ENCODE assay signal across 9 cellular contexts in the genomic region with DNA sequence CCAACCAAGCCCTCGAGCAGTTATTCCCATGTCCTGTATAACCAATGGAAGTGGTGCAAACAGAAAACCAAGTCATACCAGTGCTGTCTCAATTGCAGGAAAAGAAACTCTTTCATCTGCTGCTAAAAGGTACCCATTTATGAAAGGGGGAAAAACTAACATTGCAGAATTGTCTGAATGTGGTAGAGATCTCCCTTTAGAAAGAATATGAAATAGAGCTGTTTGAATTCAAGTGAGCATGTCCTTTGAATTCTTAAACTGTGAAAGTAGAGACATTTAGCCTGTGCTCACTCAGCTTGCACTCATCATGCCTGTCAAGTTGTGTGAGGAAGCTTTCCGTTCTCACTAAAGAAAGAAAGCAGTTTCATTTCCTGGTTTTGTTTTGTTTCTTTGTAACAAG.
A peak's percentile ranks its signal among the peaks of the same experiment; 100 is the strongest.
DNase-seq lines count a peak whose midpoint lies in the region; ATAC-seq and TF ChIP-seq lines count a peak whose summit lies in the region.
"Had no signal": no experiment of that assay in that cellular context is flagged by ENCODE, and none has a peak within 500 bp of the region (broad histone marks: within the 10 kb centered on the region; RNA-seq: fewer than 3 reads in every experiment).

No MANE protein-coding gene starts in this region.

- H3K36me3 Mint-ChIP-seq in T-cell = peaks cover 53% of the 10 kb centered on the region

- peaks cover 56 to 61% (median 59%) of the 10 kb centered on the region in 3 donors for H3K4me1 Mint-ChIP-seq in T-cell
- H3K4me1 Mint-ChIP-seq in stimulated activated naive CD8-positive, alpha-beta T cell treated with anti-CD3 and anti-CD28 coated beads, Interleukin-15, amount 100 ng/mL, for 72 hours = peaks cover 50% of the 10 kb centered on the region

- no peaks in the 10 kb centered on the region for H3K27me3 ChIP-seq in cardiac muscle cell
- no peaks in the 10 kb centered on the region for H3K27me3 ChIP-seq in adrenal gland

- no peak for TF ChIP-seq POLR2A in adrenal gland (IDR thresholded peaks at IDR 0.05)

- peak; percentile 21 to 50 for DNase-seq in cardiac muscle cell (ENCODE audit: low read depth in 1 of 2, low spot score in 1 of 2)
- DNase-seq in cardiac septum (ENCODE audit: low spot score) = no peak
- no peak for DNase-seq in T-cell
- DNase-seq in stimulated activated naive CD8-positive, alpha-beta T cell treated with anti-CD3 and anti-CD28 coated beads, Interleukin-15, amount 100 ng/mL, for 72 hours = no peak
- no peak for DNase-seq in stimulated activated CD4-positive, alpha-beta T cell treated with anti-CD3 and anti-CD28 coated beads, Interleukin-2, amount 100 ng/mL, for 24 hours
- DNase-seq in adrenal gland = no peak
- DNase-seq in amygdala (lab: John Stamatoyannopoulos, UW) = no peak

- H3K4me3 ChIP-seq in cardiac muscle cell (no peak overlapping the region), adrenal gland (no peak overlapping the region)

- H3K4me3 Mint-ChIP-seq in T-cell = peak overlapping the region in 2 of 3 donors; percentile 34 to 42
- H3K4me3 Mint-ChIP-seq in stimulated activated naive CD8-positive, alpha-beta T cell treated with anti-CD3 and anti-CD28 coated beads, Interleukin-15, amount 100 ng/mL, for 72 hours = peak overlapping the region; percentile 10 to 35

- POLR2A ChIA-PET in T-cell (lab: Charles Lee) = no interaction called here

- intact Hi-C loops in cardiac septum (cut with DNase I) (no loop called here), adrenal gland (cut with DNase I) (no loop called here)

- H3K9me3 ChIP-seq in cardiac muscle cell (ENCODE audit: low read depth) = no peaks in the 10 kb centered on the region
- no peaks in the 10 kb centered on the region for H3K9me3 ChIP-seq in adrenal gland (replicated peaks in 1 of 3)

- no peaks in the 10 kb centered on the region for H3K27me3 Mint-ChIP-seq in T-cell
- no peaks in the 10 kb centered on the region for H3K27me3 Mint-ChIP-seq in stimulated activated naive CD8-positive, alpha-beta T cell treated with anti-CD3 and anti-CD28 coated beads, Interleukin-15, amount 100 ng/mL, for 72 hours

- 61 to 75% (median 69%) methylated on average over 2 of the region's 2 CpGs for WGBS in adrenal gland, 4 donors

- H3K36me3 ChIP-seq in cardiac muscle cell = peaks cover 6% of the 10 kb centered on the region
- H3K36me3 ChIP-seq in adrenal gland (replicated peaks in 1 of 2) = peaks cover 0 to 6% of the 10 kb centered on the region in 2 donors

- TF ChIP-seq CTCF in cardiac muscle cell (IDR thresholded peaks at IDR 0.05; ENCODE audit: low read depth, low read length) = no peak
- TF ChIP-seq CTCF in adrenal gland (IDR thresholded peaks at IDR 0.05) = no peak

- H3K9me3 Mint-ChIP-seq in T-cell = no peaks in the 10 kb centered on the region
- H3K9me3 Mint-ChIP-seq in stimulated activated naive CD8-positive, alpha-beta T cell treated with anti-CD3 and anti-CD28 coated beads, Interleukin-15, amount 100 ng/mL, for 72 hours = no peaks in the 10 kb centered on the region

- peak overlapping the region; percentile 76 to 83 for H3K27ac Mint-ChIP-seq in T-cell
- H3K27ac Mint-ChIP-seq in stimulated activated naive CD8-positive, alpha-beta T cell treated with anti-CD3 and anti-CD28 coated beads, Interleukin-15, amount 100 ng/mL, for 72 hours = peak overlapping the region; percentile 71 to 81

- CTCF ChIA-PET in T-cell (lab: Charles Lee) = interaction anchor here in 1 of 2 donors (0.5 kb wide), 1 partner anchor 41 kb away, joined by 7 read pairs; no protein-coding TSS in a partner anchor

- H3K27ac ChIP-seq in cardiac muscle cell (peak overlapping the region; percentile 68), adrenal gland (no peak overlapping the region)
- H3K27ac ChIP-seq: RWPE1 had no signal

- peak; percentile 76 for ATAC-seq in HG02852 (IDR thresholded peaks at IDR 0.05; ENCODE audit: unreplicated experiment)
- ATAC-seq in T-cell (replicated peaks in 1 of 4) = peak in 3 of 4 experiments; percentile 50 to 67 (median 56)
- ATAC-seq in stimulated activated naive CD8-positive, alpha-beta T cell treated with anti-CD3 and anti-CD28 coated beads, Interleukin-15, amount 100 ng/mL, for 72 hours = peak; percentile 45

- H3K4me1 ChIP-seq in cardiac muscle cell (ENCODE audit: low read depth) (peaks cover 23% of the 10 kb centered on the region), adrenal gland (replicated peaks in 1 of 2) (no peaks in the 10 kb centered on the region)

Comparison
In these comparisons a context has a peak if more than half of its experiments do, and no peak if none do; other contexts are left out.
1. DNase-seq: peak in cardiac muscle cell (2 of 2); none in cardiac septum (single experiment), T-cell (0 of 34), stimulated activated naive CD8-positive, alpha-beta T cell treated with anti-CD3 and anti-CD28 coated beads, Interleukin-15, amount 100 ng/mL, for 72 hours (0 of 2), stimulated activated CD4-positive, alpha-beta T cell treated with anti-CD3 and anti-CD28 coated beads, Interleukin-2, amount 100 ng/mL, for 24 hours (0 of 2), adrenal gland (0 of 7) and amygdala (0 of 56).
2. Peak in every context shown above with its lines, with median percentiles within 50 percentile points of each other: ATAC-seq.